In the genomic region with DNA sequence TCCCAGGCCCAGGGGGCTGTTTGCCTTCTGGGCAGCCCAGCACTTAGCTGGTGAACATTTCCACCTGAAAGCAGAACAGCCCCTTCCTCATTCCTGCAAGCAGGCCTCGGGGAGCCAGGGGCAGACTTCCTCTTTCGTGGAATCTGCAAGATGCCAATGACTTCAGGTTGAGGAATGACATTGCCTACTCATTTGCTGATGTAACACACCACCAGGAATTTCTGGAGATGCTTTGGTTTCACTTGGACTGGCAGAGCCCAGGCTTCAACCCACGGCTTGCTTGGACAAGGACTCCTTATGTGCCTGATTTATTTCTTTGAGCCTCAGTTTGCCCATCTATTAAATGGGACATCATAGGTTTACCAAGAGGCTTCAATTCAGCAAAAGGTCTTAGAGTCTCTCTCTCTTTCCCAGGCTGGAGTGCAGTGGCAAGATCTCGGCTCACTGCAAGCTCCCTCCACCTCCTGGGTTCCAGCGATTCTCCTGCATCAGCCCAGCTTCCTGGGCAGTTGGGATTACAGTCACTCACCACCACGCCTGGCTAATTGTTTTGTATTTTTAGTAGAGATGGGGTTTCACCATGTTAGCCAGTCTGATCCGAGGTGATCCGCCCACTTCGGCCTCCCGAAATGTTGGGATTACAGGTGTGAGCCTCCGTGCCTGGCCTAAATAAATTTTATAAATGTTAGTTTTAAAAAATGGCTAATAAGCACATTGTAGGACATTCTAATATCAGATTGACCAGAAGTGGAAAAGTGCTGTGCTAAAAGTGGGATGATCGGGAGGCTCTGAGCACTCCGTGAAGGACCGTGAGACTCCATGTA, we compare ENCODE assay signal across 8 cellular contexts. TPM values are rescaled to one million over a fixed set of nuclear protein-coding genes. Genes with fewer than 3 reads are reported as not detected.
DNase-seq lines count a peak whose midpoint lies in the region; ATAC-seq and TF ChIP-seq lines count a peak whose summit lies in the region.

No MANE protein-coding gene starts in this region.

- peak overlapping the region; percentile 97 for H3K27ac Mint-ChIP-seq in activated T-cell treated with anti-CD3 and anti-CD28 coated beads, Interleukin-2, amount 50 U/mL, for 24 hours
- no peak overlapping the region for H3K27ac Mint-ChIP-seq in endodermal cell

- H3K4me3 ChIP-seq in tibial artery (no peak overlapping the region), endodermal cell (ENCODE audit: low read length) (no peak overlapping the region)

- peaks cover 69% of the 10 kb centered on the region for H3K4me1 Mint-ChIP-seq in activated T-cell treated with anti-CD3 and anti-CD28 coated beads, Interleukin-2, amount 50 U/mL, for 24 hours (ENCODE audit: low read depth)
- no peaks in the 10 kb centered on the region for H3K4me1 Mint-ChIP-seq in endodermal cell

- H3K36me3 Mint-ChIP-seq in activated T-cell treated with anti-CD3 and anti-CD28 coated beads, Interleukin-2, amount 50 U/mL, for 24 hours (ENCODE audit: low read depth): peaks cover 33% of the 10 kb centered on the region
- no peaks in the 10 kb centered on the region for H3K36me3 Mint-ChIP-seq in endodermal cell (ENCODE audit: low read depth)

- no peak for ATAC-seq in HG02763 (IDR thresholded peaks at IDR 0.05; ENCODE audit: unreplicated experiment)

- DNase-seq in activated T-cell treated with anti-CD3 and anti-CD28 coated beads, Interleukin-2, amount 50 U/mL, for 24 hours: no peak
- DNase-seq in activated T-cell treated with anti-CD3 and anti-CD28 coated beads for 4 hours: no peak
- peak; percentile 71 for DNase-seq in UCSD-AML1 (lab: John Stamatoyannopoulos, UW; ENCODE audit: unreplicated experiment)
- peak; percentile 7 for DNase-seq in iPS-NIHi11 (ENCODE audit: low spot score)
- no peak for DNase-seq in tibial artery
- DNase-seq in endodermal cell: no peak
- DNase-seq in DMS153 (lab: John Stamatoyannopoulos, UW): no peak

- no peaks in the 10 kb centered on the region for H3K9me3 Mint-ChIP-seq in activated T-cell treated with anti-CD3 and anti-CD28 coated beads, Interleukin-2, amount 50 U/mL, for 24 hours
- no peaks in the 10 kb centered on the region for H3K9me3 Mint-ChIP-seq in endodermal cell

- H3K4me3 Mint-ChIP-seq in activated T-cell treated with anti-CD3 and anti-CD28 coated beads, Interleukin-2, amount 50 U/mL, for 24 hours: peak overlapping the region; percentile 95
- no peak overlapping the region for H3K4me3 Mint-ChIP-seq in endodermal cell

- 91 to 94% methylated on average over 10 to 14 of the region's 14 CpGs for WGBS in endodermal cell (ENCODE audit: insufficient coverage in 1 of 2, insufficient read length in 1 of 2), 2 experiments

- TF ChIP-seq CTCF in tibial artery (IDR thresholded peaks at IDR 0.05) (no peak), endodermal cell (conservative IDR thresholded peaks at IDR 0.05) (no peak)

- no peak overlapping the region for H3K9ac ChIP-seq in endodermal cell (ENCODE audit: extremely low read depth, low read length, poor library complexity, severe bottlenecking)

- no peaks in the 10 kb centered on the region for H3K27me3 Mint-ChIP-seq in activated T-cell treated with anti-CD3 and anti-CD28 coated beads, Interleukin-2, amount 50 U/mL, for 24 hours
- H3K27me3 Mint-ChIP-seq in endodermal cell (ENCODE audit: insufficient read depth): no peaks in the 10 kb centered on the region

- peaks cover 6 to 17% (median 16%) of the 10 kb centered on the region in 3 donors for H3K36me3 ChIP-seq in tibial artery
- H3K36me3 ChIP-seq in endodermal cell (ENCODE audit: control insufficient read depth, insufficient read depth, low read length): no peaks in the 10 kb centered on the region

- no peaks in the 10 kb centered on the region for H3K27me3 ChIP-seq in tibial artery
- H3K27me3 ChIP-seq in endodermal cell (ENCODE audit: control insufficient read depth, insufficient read depth, low read length, poor library complexity, severe bottlenecking): no peaks in the 10 kb centered on the region

- H3K27ac ChIP-seq in tibial artery: peak overlapping the region; percentile 78 to 84
- no peak overlapping the region for H3K27ac ChIP-seq in endodermal cell (ENCODE audit: low read depth, low read length)

- H3K9me3 ChIP-seq in tibial artery (no peaks in the 10 kb centered on the region), endodermal cell (ENCODE audit: control insufficient read depth, low read length) (no peaks in the 10 kb centered on the region)

- intact Hi-C loops in tibial artery (cut with DNase I; ENCODE audit: low total_unique reads): loop anchor here (5.0 kb wide), 1 partner anchor 837 kb away; no protein-coding TSS in a partner anchor

- peaks cover 0 to 42% (median 15%) of the 10 kb centered on the region in 4 donors for H3K4me1 ChIP-seq in tibial artery
- H3K4me1 ChIP-seq in endodermal cell (ENCODE audit: control insufficient read depth, insufficient read depth, low read length): no peaks in the 10 kb centered on the region

RNA-seq across cellular contexts. Expression of a gene that starts 0.9 kb away (rescaled TPM):
- 1 to 10 TPM; 3.6 to 5.4 TPM for total RNA-seq in endodermal cell
- polyA plus RNA-seq in endodermal cell (2013, experiment 1 of 2): 141 TPM
- 156 TPM for polyA plus RNA-seq in endodermal cell (2013, experiment 2 of 2)

Comparison
In these comparisons a context has a peak if more than half of its experiments do, and no peak if none do; other contexts are left out.
1. DNase-seq: peak in UCSD-AML1 (single experiment) and iPS-NIHi11 (single experiment); none in activated T-cell treated with anti-CD3 and anti-CD28 coated beads, Interleukin-2, amount 50 U/mL, for 24 hours (single experiment), activated T-cell treated with anti-CD3 and anti-CD28 coated beads for 4 hours (single experiment), tibial artery (0 of 2), endodermal cell (single experiment) and DMS153 (single experiment).